In the genomic region with DNA sequence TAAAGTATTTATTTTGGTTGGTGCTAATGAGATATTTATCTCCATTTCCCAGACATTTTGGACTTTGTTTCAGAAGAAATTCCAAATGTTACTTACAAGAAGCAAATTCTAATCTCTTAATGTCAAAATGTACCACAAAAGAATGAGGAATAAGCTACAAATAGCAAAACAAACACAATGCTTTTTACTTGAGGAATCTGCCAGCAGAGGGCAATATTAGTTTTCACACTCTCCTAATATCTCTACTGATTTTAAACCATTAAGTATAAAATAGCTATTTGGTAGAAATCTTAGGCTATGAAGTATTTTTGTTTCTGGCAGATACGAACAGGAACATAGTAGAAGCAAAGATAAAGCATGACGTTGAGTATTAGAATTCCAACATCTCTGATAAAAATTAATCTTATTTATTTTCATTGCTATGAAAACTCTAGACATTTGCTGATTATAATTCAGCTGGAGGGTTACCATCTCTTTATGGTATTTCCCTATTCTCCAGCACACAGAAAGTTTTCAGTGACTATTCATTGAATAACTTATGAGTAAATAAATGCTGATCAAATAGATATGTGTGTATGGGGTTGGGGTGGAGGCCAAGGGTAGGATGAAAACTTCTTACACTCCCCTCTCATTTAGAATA, we compare ENCODE assay signal across 8 cellular contexts. TPM values are rescaled to one million over a fixed set of nuclear protein-coding genes. Genes with fewer than 3 reads are reported as not detected.
DNase-seq lines count a peak whose midpoint lies in the region; ATAC-seq and TF ChIP-seq lines count a peak whose summit lies in the region.

No MANE protein-coding gene starts in this region.

- H3K27me3 ChIP-seq in PC-9 (ENCODE audit: insufficient read depth, low read depth) (no peaks in the 10 kb centered on the region), sigmoid colon (no peaks in the 10 kb centered on the region)
- H3K27me3 ChIP-seq in CD4-positive, alpha-beta T cell (ENCODE audit: control insufficient read depth, insufficient read depth, low read length), result peaks cover 4% of the 10 kb centered on the region

- H3K36me3 ChIP-seq in PC-9 (ENCODE audit: low read depth) (no peaks in the 10 kb centered on the region), sigmoid colon (no peaks in the 10 kb centered on the region)

- peaks cover 14% of the 10 kb centered on the region for H3K27me3 Mint-ChIP-seq in CD4-positive, alpha-beta T cell
- peaks cover 23% of the 10 kb centered on the region for H3K27me3 Mint-ChIP-seq in T-helper 17 cell

- H3K27ac ChIP-seq in PC-9 (no peak overlapping the region), sigmoid colon (no peak overlapping the region)
- no peak overlapping the region for H3K27ac ChIP-seq in CD4-positive, alpha-beta T cell (ENCODE audit: low read depth, low read length)

- H3K79me2 ChIP-seq in PC-9 (ENCODE audit: low read depth), result no peaks in the 10 kb centered on the region

- no peaks in the 10 kb centered on the region for H3F3A ChIP-seq in PC-9 (ENCODE audit: insufficient read depth, low read depth)

- H3K27ac Mint-ChIP-seq in CD4-positive, alpha-beta T cell, result no peak overlapping the region
- H3K27ac Mint-ChIP-seq in T-helper 17 cell, result no peak overlapping the region

- no peaks in the 10 kb centered on the region for H3K4me1 Mint-ChIP-seq in CD4-positive, alpha-beta T cell (ENCODE audit: low read depth)
- no peaks in the 10 kb centered on the region for H3K4me1 Mint-ChIP-seq in T-helper 17 cell

- no TSS peak for BruUV-seq in PC-9 (replicated peaks; lab: Mats Ljungman, UMichigan)

- no peaks in the 10 kb centered on the region for H3K4me1 ChIP-seq in PC-9 (replicated peaks; ENCODE audit: insufficient read depth)
- H3K4me1 ChIP-seq in sigmoid colon, result no peaks in the 10 kb centered on the region

- intact Hi-C loops in PC-9 (cut with micrococcal nuclease; ENCODE audit: unreplicated experiment), result loop anchor here (1.0 to 10.0 kb wide), 3 partner anchors 92 to 574 kb away; a partner anchor contains a TSS
- intact Hi-C loops in sigmoid colon (cut with DNase I), result loop anchor here (2.0 kb wide), 1 partner anchor 492 kb away; no protein-coding TSS in a partner anchor
- intact Hi-C loops in CD4-positive, alpha-beta T cell (cut with DNase I, micrococcal nuclease), result no loop called here

- no peak overlapping the region for H2AFZ ChIP-seq in PC-9

- no peaks in the 10 kb centered on the region for H3K9me2 ChIP-seq in PC-9 (ENCODE audit: insufficient read depth)

- peak in 2 of 3 experiments; percentile 40 to 54 for DNase-seq in NCI-H1417 (lab: John Stamatoyannopoulos, UW)
- DNase-seq in NCI-H1417 treated with DMSO at 0.1 percent for 48 hours (lab: John Stamatoyannopoulos, UW), result no peak
- peak in 1 of 2 experiments; percentile 37 for DNase-seq in PC-9
- peak; percentile 97 for DNase-seq in fibroblast of the aortic adventitia (ENCODE audit: low read depth)
- no peak for DNase-seq in sigmoid colon
- no peak for DNase-seq in NK-92 treated with Interleukin-12 subunit alpha and Interleukin-12 subunit beta, amount 100 ng/mL, for 24 hours (lab: John Stamatoyannopoulos, UW)
- no peak for DNase-seq in CD4-positive, alpha-beta T cell
- DNase-seq in T-helper 17 cell, result no peak

- POLR2A ChIA-PET in PC-9 (lab: Charles Lee; ENCODE audit: unreplicated experiment), result interaction anchor here (0.5 to 0.7 kb wide), 5 partner anchors 113 to 997 kb away, joined by 3 to 10 read pairs (median 3); no protein-coding TSS in a partner anchor
- POLR2A ChIA-PET in CD4-positive, alpha-beta T cell (lab: Charles Lee), result no interaction called here

- TF ChIP-seq CTCF in PC-9 (conservative IDR thresholded peaks at IDR 0.05) (peak; percentile 76), fibroblast of the aortic adventitia (IDR thresholded peaks at IDR 0.05; ENCODE audit: insufficient read depth, low read length) (peak; percentile 56), sigmoid colon (IDR thresholded peaks at IDR 0.05) (peak in 3 of 4 experiments; percentile 23 to 50 (median 44))
- no peak for TF ChIP-seq CTCF in CD4-positive, alpha-beta T cell (IDR thresholded peaks at IDR 0.05)

- CTCF ChIA-PET in PC-9 (lab: Charles Lee), result interaction anchor here (0.5 to 2.0 kb wide), 10 partner anchors 13 to 607 kb away, joined by 3 to 11 read pairs (median 4); a partner anchor contains a TSS
- CTCF ChIA-PET in CD4-positive, alpha-beta T cell (lab: Charles Lee), result interaction anchor here (0.5 kb wide), 1 partner anchor 367 kb away, joined by 4 read pairs; no protein-coding TSS in a partner anchor

- no peak overlapping the region for H3K4me3 Mint-ChIP-seq in CD4-positive, alpha-beta T cell
- no peak overlapping the region for H3K4me3 Mint-ChIP-seq in T-helper 17 cell

- H3K9me3 Mint-ChIP-seq in CD4-positive, alpha-beta T cell, result no peaks in the 10 kb centered on the region

- no peak overlapping the region for H3K4me2 ChIP-seq in PC-9

- H3K9me3 ChIP-seq in PC-9 (ENCODE audit: insufficient read depth, low read depth) (no peaks in the 10 kb centered on the region), sigmoid colon (no peaks in the 10 kb centered on the region), T-helper 17 cell (ENCODE audit: control insufficient read depth, low read length, poor library complexity, severe bottlenecking) (no peaks in the 10 kb centered on the region)
- H3K9me3 ChIP-seq in CD4-positive, alpha-beta T cell (ENCODE audit: control insufficient read depth, low read length), result no peaks in the 10 kb centered on the region

- no peak for TF ChIP-seq EP300 in sigmoid colon (IDR thresholded peaks at IDR 0.05)

- no peaks in the 10 kb centered on the region for H4K20me1 ChIP-seq in PC-9 (ENCODE audit: insufficient read depth)

- ATAC-seq in CD4-positive, alpha-beta T cell (ENCODE audit: poor library complexity), result no peak
- no peak for ATAC-seq in T-helper 17 cell

- TF ChIP-seq POLR2A in sigmoid colon (IDR thresholded peaks at IDR 0.05), result no peak

- no peaks in the 10 kb centered on the region for H3K36me3 Mint-ChIP-seq in CD4-positive, alpha-beta T cell (ENCODE audit: low read depth)
- no peaks in the 10 kb centered on the region for H3K36me3 Mint-ChIP-seq in T-helper 17 cell (ENCODE audit: low read depth)

- WGBS in sigmoid colon, 2 donors, result 56 to 64% methylated on average over 2 of the region's 2 CpGs

- H3K4me3 ChIP-seq in PC-9 (no peak overlapping the region), fibroblast of the aortic adventitia (ENCODE audit: low read depth, low read length) (no peak overlapping the region), sigmoid colon (no peak overlapping the region)

RNA-seq across cellular contexts. Expression of a gene that starts 13.4 kb away (rescaled TPM):
- total RNA-seq in PC-9 (2021) (0.31 and 0.83 TPM in 2 replicates), fibroblast of the aortic adventitia (ENCODE audit: low replicate concordance) (95.4 and 106 TPM in 2 replicates), sigmoid colon (10 to 100 TPM in 1 of 4 donors, 1 to 10 TPM in 3; 6.7 to 22.7 (median 7.4) TPM), T-helper 17 cell (under 1 TPM; 0.05 to 0.57 TPM)
- polyA plus RNA-seq in sigmoid colon, result 1 to 10 TPM in 1 of 3 donors, under 1 TPM in 2; under 0.01 to 1.8 (median 0.46) TPM
- under 1 TPM; 0.14 TPM for total RNA-seq in CD4-positive, alpha-beta T cell

Comparison
In these comparisons a context has a peak if more than half of its experiments do, and no peak if none do; other contexts are left out.
1. DNase-seq: peak in NCI-H1417 (2 of 3) and fibroblast of the aortic adventitia (single experiment); none in NCI-H1417 treated with DMSO at 0.1 percent for 48 hours (single experiment), sigmoid colon (single experiment), NK-92 treated with Interleukin-12 subunit alpha and Interleukin-12 subunit beta, amount 100 ng/mL, for 24 hours (single experiment), CD4-positive, alpha-beta T cell (0 of 10) and T-helper 17 cell (0 of 3).
2. intact Hi-C loops: an anchor here in PC-9 (1.0 to 10.0 kb wide) and sigmoid colon (2.0 kb wide); none called in CD4-positive, alpha-beta T cell.